8 cellular contexts compared by ENCODE assay signal in genomic region chr6:52595000-52595795, GRCh38. TPM values are rescaled to one million over a fixed set of nuclear protein-coding genes. Genes with fewer than 3 reads are reported as not detected.
DNase-seq lines count a peak whose midpoint lies in the region; ATAC-seq, FAIRE-seq and TF ChIP-seq lines count a peak whose summit lies in the region.

No MANE protein-coding gene starts in this region.

- no TSS peak for BruUV-seq in Panc1 (replicated peaks; lab: Mats Ljungman, UMichigan)

- no peak overlapping the region for H3K4me3 ChIP-seq in Panc1 (ENCODE audit: low read depth in 2 of 2, low read length in 2 of 2)
- no peak overlapping the region for H3K4me3 ChIP-seq in pancreas

- H3K27ac ChIP-seq in Panc1 (ENCODE audit: low read length) (peak overlapping the region; percentile 59), pancreas (peak overlapping the region in 1 of 4 donors; percentile 17)

- intact Hi-C loops in Panc1 (cut with micrococcal nuclease; ENCODE audit: unreplicated experiment) = loop anchor here (5.0 kb wide), 1 partner anchor 67 kb away; no protein-coding TSS in a partner anchor
- intact Hi-C loops in pancreas (cut with DNase I) = loop anchor here in 2 of 3 donors (5.0 to 10.0 kb wide), 3 partner anchors 50 to 183 kb away; no protein-coding TSS in a partner anchor

- no peak for TF ChIP-seq CTCF in Panc1 (IDR thresholded peaks at IDR 0.05)
- no peak for TF ChIP-seq CTCF in pancreas (IDR thresholded peaks at IDR 0.05)

- H3K4me1 ChIP-seq in Panc1 (ENCODE audit: control insufficient read depth, insufficient read depth, low read length) (peaks cover 39% of the 10 kb centered on the region), pancreas (no peaks in the 10 kb centered on the region)

- CTCF ChIA-PET in Panc1 (lab: Charles Lee) = interaction anchor here (0.6 to 0.9 kb wide), 3 partner anchors 90 to 188 kb away, joined by 3 to 5 read pairs (median 4); no protein-coding TSS in a partner anchor

- peak; percentile 55 for ATAC-seq in GM19351 (IDR thresholded peaks at IDR 0.05; ENCODE audit: unreplicated experiment)
- ATAC-seq in HG03196 (IDR thresholded peaks at IDR 0.05; ENCODE audit: unreplicated experiment) = peak; percentile 76
- ATAC-seq in Panc1 = peak; percentile 85
- ATAC-seq in pancreas = peak in 3 of 4 donors; percentile 55 to 75 (median 72)

- FAIRE-seq in pancreas (lab: Jason Lieb, UNC) = no peak
- no peak for FAIRE-seq in urothelium cell line (lab: Jason Lieb, UNC)

- no peaks in the 10 kb centered on the region for H3K36me3 ChIP-seq in Panc1 (ENCODE audit: control insufficient read depth, insufficient read depth, low read length)
- H3K36me3 ChIP-seq in pancreas = no peaks in the 10 kb centered on the region

- in situ Hi-C loops in Caki2 (cut with HindIII; ENCODE audit: low pct_unique_long_range_greater_than_20kb, low sequenced_read_pairs) (no loop called here), Panc1 (cut with HindIII; ENCODE audit: low pct_unique_long_range_greater_than_20kb, low sequenced_read_pairs) (no loop called here)

- 57 to 68% methylated on average over 7 of the region's 7 CpGs for WGBS in pancreas, 2 donors

- POLR2A ChIA-PET in Panc1 (lab: Charles Lee) = interaction anchor here (0.9 to 1.3 kb wide), 2 partner anchors 20 to 175 kb away, joined by 3 read pairs; partner anchors contain the start of gene EFHC1

- DNase-seq in Caki2 (ENCODE audit: low read depth) = peak; percentile 87
- no peak for DNase-seq in Panc1 (ENCODE audit: low read depth, low spot score)
- DNase-seq in fibroblast of gingiva (ENCODE audit: low read depth) = peak; percentile 93
- no peak for DNase-seq in pancreas
- DNase-seq in midbrain (lab: John Stamatoyannopoulos, UW) = no peak
- no peak for DNase-seq in urothelium cell line (ENCODE audit: low spot score)

- H3K9me3 ChIP-seq in Panc1 (ENCODE audit: control insufficient read depth, insufficient read depth, low read depth, low read length) = no peaks in the 10 kb centered on the region
- H3K9me3 ChIP-seq in pancreas = no peaks in the 10 kb centered on the region

- no peaks in the 10 kb centered on the region for H3K27me3 ChIP-seq in Panc1 (ENCODE audit: control insufficient read depth, insufficient read depth, low read length)
- no peaks in the 10 kb centered on the region for H3K27me3 ChIP-seq in pancreas

RNA-seq across cellular contexts. Expression of gene TRAM2, which starts 18.3 kb away (rescaled TPM):
- total RNA-seq in Caki2 (2014; rRNA removed; shearing (Covaris generic); ENCODE audit: low replicate concordance) = 7.3 and 9.6 TPM in 2 replicates
- total RNA-seq in Panc1 (2021; ENCODE audit: unreplicated experiment) (56.7 TPM), pancreas (10 to 100 TPM in 1 of 6 donors, 1 to 10 TPM in 5; 3.9 to 11.2 (median 6.1) TPM)
- polyA plus RNA-seq in Panc1 (2012; ENCODE audit: insufficient read length) = 32.2 TPM
- 1 to 10 TPM; 1.9 to 3.2 TPM for polyA plus RNA-seq in pancreas

Comparison
In these comparisons a context has a peak if more than half of its experiments do, and no peak if none do; other contexts are left out.
1. DNase-seq: peak in Caki2 (single experiment) and fibroblast of gingiva (single experiment); none in Panc1 (single experiment), pancreas (0 of 6), midbrain (single experiment) and urothelium cell line (single experiment).
2. Peak in every context shown above with its lines, with median percentiles within 50 percentile points of each other: ATAC-seq.